ENCODE assay signal across 17 cellular contexts in the genomic region with DNA sequence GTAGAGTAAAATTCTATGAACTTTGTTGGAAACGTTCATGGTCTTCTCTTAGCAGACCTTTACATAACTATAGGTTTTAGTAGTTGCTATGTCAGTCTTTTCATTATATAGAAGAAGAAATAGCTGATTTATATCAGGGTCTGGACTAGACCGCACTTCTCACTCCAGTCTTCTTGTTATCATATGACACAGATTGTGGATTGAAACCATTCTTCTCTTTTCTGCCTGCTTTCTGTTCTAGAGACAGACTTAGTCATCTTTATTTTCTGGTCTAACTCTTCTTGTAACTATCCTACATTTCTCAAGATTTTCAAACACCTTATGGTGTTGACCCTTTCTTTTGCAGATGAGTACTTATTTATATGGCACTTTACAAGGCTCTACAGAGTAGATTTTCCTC.
"Had no signal": no experiment of that assay in that cellular context is flagged by ENCODE, and none has a peak within 500 bp of the region (broad histone marks: within the 10 kb centered on the region; RNA-seq: fewer than 3 reads in every experiment).

No MANE protein-coding gene starts in this region.

- H3K36me3 ChIP-seq: adrenal gland had no signal

- H3K27ac Mint-ChIP-seq: stimulated activated naive CD8-positive, alpha-beta T cell treated with anti-CD3 and anti-CD28 coated beads, Interleukin-15, Interleukin-2, amounts not matched to agents 100 ng/mL and 50 ng/mL, for 24 hours had no signal

- H3K9me3 Mint-ChIP-seq: stimulated activated naive CD8-positive, alpha-beta T cell treated with anti-CD3 and anti-CD28 coated beads, Interleukin-15, Interleukin-2, amounts not matched to agents 100 ng/mL and 50 ng/mL, for 24 hours had no signal

- H3K4me1 ChIP-seq: transverse colon had no signal

- DNase-seq: activated CD4-positive, CD25-positive, alpha-beta regulatory T cell; activated gamma-delta T cell; adrenal gland; effector CD4-positive, alpha-beta T cell; heart left ventricle; left ventricle myocardium inferior; mammary epithelial cell; midbrain; right cardiac atrium; SW 1271; transverse colon had no signal

- H3K27me3 ChIP-seq: adrenal gland, gastroesophageal sphincter, heart left ventricle, transverse colon had no signal

- H3K4me3 Mint-ChIP-seq: stimulated activated naive CD8-positive, alpha-beta T cell treated with anti-CD3 and anti-CD28 coated beads, Interleukin-15, Interleukin-2, amounts not matched to agents 100 ng/mL and 50 ng/mL, for 24 hours had no signal

- H3K9me3 ChIP-seq: adrenal gland, gastroesophageal sphincter, heart left ventricle, left ventricle myocardium inferior, transverse colon had no signal

- H3K27me3 Mint-ChIP-seq: stimulated activated naive CD8-positive, alpha-beta T cell treated with anti-CD3 and anti-CD28 coated beads, Interleukin-15, Interleukin-2, amounts not matched to agents 100 ng/mL and 50 ng/mL, for 24 hours had no signal

- FAIRE-seq: bronchial epithelial cell, TTC549 had no signal

- H3K27ac ChIP-seq: adrenal gland, gastroesophageal sphincter, heart left ventricle, left ventricle myocardium inferior, skin epidermis, transverse colon had no signal

- H3K4me3 ChIP-seq: adrenal gland, gastroesophageal sphincter, heart left ventricle, left ventricle myocardium inferior, skin epidermis, transverse colon had no signal

- ATAC-seq: esophagus mucosa, gastroesophageal sphincter, heart left ventricle, right cardiac atrium had no signal
